20 cellular contexts compared by ENCODE assay signal in the genomic region with DNA sequence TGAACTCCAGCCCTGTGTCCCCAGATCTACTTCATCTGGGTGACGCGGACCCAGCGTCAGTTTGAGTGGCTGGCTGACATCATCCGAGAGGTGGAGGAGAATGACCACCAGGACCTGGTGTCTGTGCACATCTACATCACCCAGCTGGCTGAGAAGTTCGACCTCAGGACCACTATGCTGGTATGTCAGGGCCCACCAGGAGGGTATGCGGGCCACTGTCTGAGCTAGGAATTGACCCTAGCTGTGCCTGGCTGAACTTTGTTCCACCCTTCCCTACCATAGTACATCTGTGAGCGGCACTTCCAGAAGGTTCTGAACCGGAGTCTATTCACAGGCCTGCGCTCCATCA. TPM values are rescaled to one million over a fixed set of nuclear protein-coding genes. Genes with fewer than 3 reads are reported as not detected.
DNase-seq lines count a peak whose midpoint lies in the region; ATAC-seq, FAIRE-seq and TF ChIP-seq lines count a peak whose summit lies in the region.
"Had no signal": no experiment of that assay in that cellular context is flagged by ENCODE, and none has a peak within 500 bp of the region (broad histone marks: within the 10 kb centered on the region; RNA-seq: fewer than 3 reads in every experiment).

No MANE protein-coding gene starts in this region.

- H3K4me1 ChIP-seq in keratinocyte (ENCODE audit: control insufficient read depth, extremely low read depth, insufficient read depth, low read length) (peaks cover 30% of the 10 kb centered on the region), smooth muscle cell (ENCODE audit: low read depth) (peaks cover 10% of the 10 kb centered on the region)

- H3K4me3 Mint-ChIP-seq in HFFc6 (no peak overlapping the region), MCF 10A (ENCODE audit: unreplicated experiment) (no peak overlapping the region)
- H3K4me3 Mint-ChIP-seq in activated CD8-positive, alpha-beta T cell treated with anti-CD3 and anti-CD28 coated beads for 36 hours, result no peak overlapping the region
- H3K4me3 Mint-ChIP-seq: WTC11 had no signal

- H3K9me3 ChIP-seq in keratinocyte (ENCODE audit: control insufficient read depth, low read depth, low read length) (no peaks in the 10 kb centered on the region), smooth muscle cell (replicated peaks; ENCODE audit: low read depth) (no peaks in the 10 kb centered on the region)
- H3K9me3 ChIP-seq: MG63, thoracic aorta had no signal

- dilution Hi-C loops in keratinocyte (cut with MboI; ENCODE audit: extremely low pct_ligation_motif_present, low sequenced_read_pairs), result no loop called here

- H4K20me1 ChIP-seq in keratinocyte (ENCODE audit: control insufficient read depth, extremely low read depth, insufficient read depth, low read length), result no peaks in the 10 kb centered on the region
- H4K20me1 ChIP-seq in smooth muscle cell (ENCODE audit: low read depth), result no peaks in the 10 kb centered on the region

- H3K27ac ChIP-seq in keratinocyte (ENCODE audit: control insufficient read depth, insufficient read depth, low read length) (peak overlapping the region; percentile 93), smooth muscle cell (ENCODE audit: low read depth) (peak overlapping the region; percentile 90)
- H3K27ac ChIP-seq: thoracic aorta had no signal

- H3K27me3 Mint-ChIP-seq in HFFc6 (ENCODE audit: insufficient read depth) (no peaks in the 10 kb centered on the region; the same call in 1 of the 2 replicates), MCF 10A (ENCODE audit: insufficient read depth, unreplicated experiment) (no peaks in the 10 kb centered on the region)
- no peaks in the 10 kb centered on the region for H3K27me3 Mint-ChIP-seq in activated CD8-positive, alpha-beta T cell treated with anti-CD3 and anti-CD28 coated beads for 36 hours

- H3K9me1 ChIP-seq in keratinocyte (ENCODE audit: control insufficient read depth, extremely low read depth, insufficient read depth, low read length), result peaks cover 2% of the 10 kb centered on the region

- H3F3A ChIP-seq in smooth muscle cell (ENCODE audit: low read depth), result peaks cover 11% of the 10 kb centered on the region

- no peak overlapping the region for H3K4me3 ChIP-seq in keratinocyte (ENCODE audit: control insufficient read depth in 2 of 3, extremely low read depth in 1 of 3, insufficient read depth in 2 of 3, low read depth in 1 of 3, low read length in 3 of 3)
- no peak overlapping the region for H3K4me3 ChIP-seq in smooth muscle cell
- H3K4me3 ChIP-seq: MG63, thoracic aorta had no signal

- H3K36me3 Mint-ChIP-seq in HFFc6 (ENCODE audit: low read depth) (no peaks in the 10 kb centered on the region), MCF 10A (ENCODE audit: insufficient read depth, unreplicated experiment) (peaks cover 14% of the 10 kb centered on the region)
- H3K36me3 Mint-ChIP-seq in activated CD8-positive, alpha-beta T cell treated with anti-CD3 and anti-CD28 coated beads for 36 hours (ENCODE audit: low read depth), result peaks cover 1% of the 10 kb centered on the region
- H3K36me3 Mint-ChIP-seq: WTC11 had no signal

- POLR2A ChIA-PET in MCF 10A (lab: Yijun Ruan, JAX), result interaction anchor here (0.7 to 6.7 kb wide), 13 partner anchors 13 to 424 kb away, joined by 3 to 113 read pairs (median 5); partner anchors contain the start of gene BLOC1S6
- POLR2A ChIA-PET in activated CD8-positive, alpha-beta T cell treated with anti-CD3 and anti-CD28 coated beads for 36 hours (lab: Charles Lee), result interaction anchor here (0.8 to 7.1 kb wide), 8 partner anchors 9 to 239 kb away, joined by 3 to 51 read pairs (median 4); partner anchors contain the start of gene SHF

- no peak for ATAC-seq in HG03469 (IDR thresholded peaks at IDR 0.05; ENCODE audit: unreplicated experiment)
- no peak for ATAC-seq in activated CD8-positive, alpha-beta T cell treated with anti-CD3 and anti-CD28 coated beads for 36 hours

- CTCF ChIA-PET in MCF 10A (lab: Yijun Ruan, JAX), result interaction anchor here (0.5 to 10.8 kb wide), 42 partner anchors 10 to 1142 kb away, joined by 3 to 94 read pairs (median 4); a partner anchor contains a TSS
- CTCF ChIA-PET in activated CD8-positive, alpha-beta T cell treated with anti-CD3 and anti-CD28 coated beads for 36 hours (lab: Charles Lee), result interaction anchor here (0.8 to 8.4 kb wide), 43 partner anchors 8 to 295 kb away, joined by 3 to 131 read pairs (median 5); partner anchors contain the start of gene SHF

- peak overlapping the region; percentile 55 for H3K9ac ChIP-seq in keratinocyte (ENCODE audit: control insufficient read depth, extremely low read depth, insufficient read depth, low read length)
- H3K9ac ChIP-seq in smooth muscle cell (ENCODE audit: low read depth), result no peak overlapping the region

- no peaks in the 10 kb centered on the region for H3K9me3 Mint-ChIP-seq in HFFc6
- no peaks in the 10 kb centered on the region for H3K9me3 Mint-ChIP-seq in MCF 10A (ENCODE audit: unreplicated experiment)
- no peaks in the 10 kb centered on the region for H3K9me3 Mint-ChIP-seq in activated CD8-positive, alpha-beta T cell treated with anti-CD3 and anti-CD28 coated beads for 36 hours
- H3K9me3 Mint-ChIP-seq: H9, WTC11 had no signal

- H3K27ac Mint-ChIP-seq in HFFc6 (peak overlapping the region; percentile 75), MCF 10A (ENCODE audit: low read depth, unreplicated experiment) (peak overlapping the region; percentile 96)
- H3K27ac Mint-ChIP-seq in activated CD8-positive, alpha-beta T cell treated with anti-CD3 and anti-CD28 coated beads for 36 hours, result no peak overlapping the region
- H3K27ac Mint-ChIP-seq: H9, WTC11 had no signal

- FAIRE-seq in keratinocyte (lab: Jason Lieb, UNC) (peak; percentile 26), urothelium cell line (lab: Jason Lieb, UNC) (no peak)

- BruUV-seq in MCF 10A (replicated peaks; lab: Mats Ljungman, UMichigan), result no TSS peak

- H3K4me2 ChIP-seq in keratinocyte (ENCODE audit: control insufficient read depth, extremely low read depth, insufficient read depth, low read depth, low read length), result no peak overlapping the region
- H3K4me2 ChIP-seq in smooth muscle cell, result no peak overlapping the region

- H3K36me3 ChIP-seq in keratinocyte (ENCODE audit: control insufficient read depth in 2 of 2, extremely low read depth in 1 of 2, insufficient read depth in 2 of 2, low read length in 2 of 2) (peaks cover 16 to 18% of the 10 kb centered on the region in 2 experiments), smooth muscle cell (ENCODE audit: low read depth) (no peaks in the 10 kb centered on the region)
- H3K36me3 ChIP-seq: MG63, thoracic aorta had no signal

- no peak overlapping the region for H2AFZ ChIP-seq in keratinocyte (ENCODE audit: control insufficient read depth, low read length)
- no peak overlapping the region for H2AFZ ChIP-seq in smooth muscle cell (ENCODE audit: low read depth)

- WGBS in smooth muscle cell (ENCODE audit: low lambda C conversion rate), result 85% methylated on average over 9 of the region's 9 CpGs

- DNase-seq in HFFc6 (no peak), MCF 10A (ENCODE audit: unreplicated experiment) (no peak), keratinocyte (ENCODE audit: low read depth, low spot score) (no peak), smooth muscle cell (lab: John Stamatoyannopoulos, UW; ENCODE audit: unreplicated experiment) (no peak), NCI-H2081 (lab: John Stamatoyannopoulos, UW) (no peak), urothelium cell line (ENCODE audit: low spot score) (no peak)
- DNase-seq in activated CD8-positive, alpha-beta T cell treated with anti-CD3 and anti-CD28 coated beads for 36 hours, result no peak
- DNase-seq: cortex of kidney, SIG-M5 had no signal

- TF ChIP-seq CTCF in HFFc6 (IDR thresholded peaks at IDR 0.05) (no peak), MCF 10A (IDR thresholded peaks at IDR 0.05; ENCODE audit: unreplicated experiment) (no peak), keratinocyte (optimal IDR thresholded peaks at IDR 0.05 in 1 of 3, IDR thresholded peaks at IDR 0.05 in 1 of 3, conservative IDR thresholded peaks at IDR 0.05 in 1 of 3; ENCODE audit: extremely low read depth in 1 of 3, insufficient read depth in 2 of 3, low read length in 3 of 3) (no peak), smooth muscle cell (IDR thresholded peaks at IDR 0.05; ENCODE audit: borderline replicate concordance, insufficient read depth, poor library complexity, severe bottlenecking) (no peak)
- TF ChIP-seq CTCF in activated CD8-positive, alpha-beta T cell treated with anti-CD3 and anti-CD28 coated beads for 36 hours (IDR thresholded peaks at IDR 0.05), result no peak

- no peaks in the 10 kb centered on the region for H3K79me2 ChIP-seq in keratinocyte (ENCODE audit: control insufficient read depth, insufficient read depth, low read length)
- H3K79me2 ChIP-seq in smooth muscle cell (ENCODE audit: low read depth), result no peaks in the 10 kb centered on the region

- H3K27me3 ChIP-seq in keratinocyte (ENCODE audit: control insufficient read depth, extremely low read depth, insufficient read depth, low read length) (no peaks in the 10 kb centered on the region), smooth muscle cell (ENCODE audit: low read depth) (no peaks in the 10 kb centered on the region)
- H3K27me3 ChIP-seq: MG63 had no signal

- peaks cover 26% of the 10 kb centered on the region for H3K4me1 Mint-ChIP-seq in HFFc6 (ENCODE audit: low read depth)
- peaks cover 30% of the 10 kb centered on the region for H3K4me1 Mint-ChIP-seq in MCF 10A (ENCODE audit: insufficient read depth, unreplicated experiment)
- peaks cover 14% of the 10 kb centered on the region for H3K4me1 Mint-ChIP-seq in activated CD8-positive, alpha-beta T cell treated with anti-CD3 and anti-CD28 coated beads for 36 hours (ENCODE audit: low read depth)

- intact Hi-C loops in MCF 10A (cut with micrococcal nuclease), result loop anchor here (1.0 kb wide), 2 partner anchors 37 to 236 kb away; no protein-coding TSS in a partner anchor
- intact Hi-C loops in activated CD8-positive, alpha-beta T cell treated with anti-CD3 and anti-CD28 coated beads for 36 hours (cut with micrococcal nuclease), result no loop called here

RNA-seq across cellular contexts. Expression of gene SHF, which starts 24.3 kb away (rescaled TPM):
- total RNA-seq in HFFc6 (2021; fragmentation: NEBNext Ultra II Directional; extraction: Animal tissue kit (Norgen Biotek cat#: 25700)), result 1 to 10 TPM; 2.1 to 3.1 (median 2.1) TPM
- total RNA-seq in MCF 10A (2022) (0.34 and 0.44 TPM in 2 replicates), smooth muscle cell (11.7 and 41.3 TPM in 2 replicates)
- polyA plus RNA-seq in keratinocyte (0.24 to 0.57 TPM (median 0.26 TPM) in 3 replicates), smooth muscle cell (16.4 and 28.3 TPM in 2 replicates)
- polyA plus RNA-seq in keratinocyte (2011; ENCODE audit: low read depth), result 2.0 TPM
- 0.30 and 0.35 TPM in 2 replicates for polyA plus RNA-seq in keratinocyte (2011; cell fraction: cytosol; rRNA removed)
- 0.55 and 0.59 TPM in 2 replicates for polyA plus RNA-seq in keratinocyte (2011; cell fraction: nucleus; rRNA removed)
- polyA plus RNA-seq in keratinocyte (2012; ENCODE audit: low replicate concordance), result 0.30 and 8.9 TPM in 2 replicates
- 0.63 TPM in 1 of 3 replicates, not detected in the others for polyA minus RNA-seq in keratinocyte
- not detected for polyA minus RNA-seq in keratinocyte (2011; cell fraction: cytosol; rRNA and poly(A)+ RNA removed)
- polyA minus RNA-seq in keratinocyte (2011; cell fraction: nucleus; rRNA and poly(A)+ RNA removed), result 0.53 and 0.85 TPM in 2 replicates
- total RNA-seq in activated CD8-positive, alpha-beta T cell treated with anti-CD3 and anti-CD28 coated beads for 36 hours, result 10 to 100 TPM; 19.8 to 23.5 TPM

RNA-seq across cellular contexts. Expression of gene DUOX1, which starts 33.7 kb away (rescaled TPM):
- under 1 TPM in 5 of 6 experiments, not detected in 1; 0.02 to 0.26 (median 0.12) TPM for total RNA-seq in HFFc6 (2021; fragmentation: NEBNext Ultra II Directional; extraction: Animal tissue kit (Norgen Biotek cat#: 25700))
- 15.1 and 16.9 TPM in 2 replicates for total RNA-seq in MCF 10A (2022)
- 13.6 to 32.5 TPM (median 16.3 TPM) in 3 replicates for polyA plus RNA-seq in keratinocyte
- 28.6 TPM for polyA plus RNA-seq in keratinocyte (2011; ENCODE audit: low read depth)
- polyA plus RNA-seq in keratinocyte (2011; cell fraction: cytosol; rRNA removed), result 5.0 and 5.6 TPM in 2 replicates
- 99.6 and 112 TPM in 2 replicates for polyA plus RNA-seq in keratinocyte (2011; cell fraction: nucleus; rRNA removed)
- 24.7 and 76.3 TPM in 2 replicates for polyA plus RNA-seq in keratinocyte (2012; ENCODE audit: low replicate concordance)
- 53.5 to 83.7 TPM (median 55.5 TPM) in 3 replicates for polyA minus RNA-seq in keratinocyte
- polyA minus RNA-seq in keratinocyte (2011; cell fraction: cytosol; rRNA and poly(A)+ RNA removed), result 10.7 TPM
- 81.7 and 91.0 TPM in 2 replicates for polyA minus RNA-seq in keratinocyte (2011; cell fraction: nucleus; rRNA and poly(A)+ RNA removed)
- 3.5 and 4.4 TPM in 2 replicates for total RNA-seq in smooth muscle cell
- polyA plus RNA-seq in smooth muscle cell, result 5.8 and 13.8 TPM in 2 replicates
- not detected for total RNA-seq in activated CD8-positive, alpha-beta T cell treated with anti-CD3 and anti-CD28 coated beads for 36 hours
- total RNA-seq: lung microvascular endothelial cell had no signal

RNA-seq across cellular contexts. Expression of gene DUOXA1, which starts 33.8 kb away (rescaled TPM):
- total RNA-seq in HFFc6 (2021; fragmentation: NEBNext Ultra II Directional; extraction: Animal tissue kit (Norgen Biotek cat#: 25700)), result under 1 TPM in 3 of 6 experiments, not detected in 3; 0.09 to 0.31 (median 0.16) TPM
- 1.3 and 3.0 TPM in 2 replicates for total RNA-seq in MCF 10A (2022)
- 14.1 to 37.2 TPM (median 15.1 TPM) in 3 replicates for polyA plus RNA-seq in keratinocyte
- polyA plus RNA-seq in keratinocyte (2011; ENCODE audit: low read depth), result 31.6 TPM
- polyA plus RNA-seq in keratinocyte (2011; cell fraction: cytosol; rRNA removed), result 10.0 and 11.2 TPM in 2 replicates
- 83.6 and 94.1 TPM in 2 replicates for polyA plus RNA-seq in keratinocyte (2011; cell fraction: nucleus; rRNA removed)
- 12.9 and 111 TPM in 2 replicates for polyA plus RNA-seq in keratinocyte (2012; ENCODE audit: low replicate concordance)
- 26.4 to 62.0 TPM (median 42.9 TPM) in 3 replicates for polyA minus RNA-seq in keratinocyte
- polyA minus RNA-seq in keratinocyte (2011; cell fraction: cytosol; rRNA and poly(A)+ RNA removed), result 23.8 TPM
- 36.1 and 44.3 TPM in 2 replicates for polyA minus RNA-seq in keratinocyte (2011; cell fraction: nucleus; rRNA and poly(A)+ RNA removed)
- total RNA-seq in smooth muscle cell, result 6.0 and 7.6 TPM in 2 replicates
- polyA plus RNA-seq in smooth muscle cell, result 2.8 and 7.9 TPM in 2 replicates
- total RNA-seq in activated CD8-positive, alpha-beta T cell treated with anti-CD3 and anti-CD28 coated beads for 36 hours, result not detected
- total RNA-seq: lung microvascular endothelial cell had no signal
- polyA plus RNA-seq: BJ had no signal

RNA-seq across cellular contexts. Expression of gene DUOXA2, which starts 49.4 kb away (rescaled TPM):
- not detected for total RNA-seq in HFFc6 (2021; fragmentation: NEBNext Ultra II Directional; extraction: Animal tissue kit (Norgen Biotek cat#: 25700))
- not detected in 2 replicates for total RNA-seq in MCF 10A (2022)
- not detected in 3 replicates for polyA plus RNA-seq in keratinocyte
- polyA plus RNA-seq in keratinocyte (2011; ENCODE audit: low read depth), result not detected
- not detected in 2 replicates for polyA plus RNA-seq in keratinocyte (2011; cell fraction: cytosol; rRNA removed)
- polyA plus RNA-seq in keratinocyte (2011; cell fraction: nucleus; rRNA removed), result not detected in 2 replicates
- polyA plus RNA-seq in keratinocyte (2012; ENCODE audit: low replicate concordance), result 0.19 and 0.78 TPM in 2 replicates
- polyA minus RNA-seq in keratinocyte, result not detected in 3 replicates
- polyA minus RNA-seq in keratinocyte (2011; cell fraction: cytosol; rRNA and poly(A)+ RNA removed), result not detected
- polyA minus RNA-seq in keratinocyte (2011; cell fraction: nucleus; rRNA and poly(A)+ RNA removed), result not detected in 2 replicates
- not detected in 2 replicates for total RNA-seq in smooth muscle cell
- polyA plus RNA-seq in smooth muscle cell, result 0.24 TPM in 1 of 2 replicates, not detected in the other
- total RNA-seq in activated CD8-positive, alpha-beta T cell treated with anti-CD3 and anti-CD28 coated beads for 36 hours, result not detected
- total RNA-seq: A673, cardiac septum, H9, HT-29, lung microvascular endothelial cell, posterior vena cava, thoracic aorta, WTC11 had no signal
- polyA plus RNA-seq: BJ had no signal

RNA-seq across cellular contexts. Expression of gene DUOX2, which starts 49.5 kb away (rescaled TPM):
- not detected for total RNA-seq in HFFc6 (2021; fragmentation: NEBNext Ultra II Directional; extraction: Animal tissue kit (Norgen Biotek cat#: 25700))
- total RNA-seq in MCF 10A (2022) (0.10 and 0.30 TPM in 2 replicates), smooth muscle cell (0.36 and 1.4 TPM in 2 replicates)
- polyA plus RNA-seq in keratinocyte (0.31 to 0.75 TPM (median 0.31 TPM) in 3 replicates), smooth muscle cell (0.34 and 1.2 TPM in 2 replicates)
- 2.3 TPM for polyA plus RNA-seq in keratinocyte (2011; ENCODE audit: low read depth)
- 0.18 TPM in 2 replicates for polyA plus RNA-seq in keratinocyte (2011; cell fraction: cytosol; rRNA removed)
- polyA plus RNA-seq in keratinocyte (2011; cell fraction: nucleus; rRNA removed), result 3.1 and 4.8 TPM in 2 replicates
- polyA plus RNA-seq in keratinocyte (2012; ENCODE audit: low replicate concordance), result 0.22 and 3.1 TPM in 2 replicates
- polyA minus RNA-seq in keratinocyte, result 0.49 to 1.8 TPM (median 0.80 TPM) in 3 replicates
- 0.38 TPM for polyA minus RNA-seq in keratinocyte (2011; cell fraction: cytosol; rRNA and poly(A)+ RNA removed)
- polyA minus RNA-seq in keratinocyte (2011; cell fraction: nucleus; rRNA and poly(A)+ RNA removed), result 1.3 and 2.2 TPM in 2 replicates
- total RNA-seq in activated CD8-positive, alpha-beta T cell treated with anti-CD3 and anti-CD28 coated beads for 36 hours, result under 1 TPM; 0.05 to 0.18 TPM
- total RNA-seq: lung microvascular endothelial cell had no signal
- polyA plus RNA-seq: BJ had no signal
